In the genomic region with DNA sequence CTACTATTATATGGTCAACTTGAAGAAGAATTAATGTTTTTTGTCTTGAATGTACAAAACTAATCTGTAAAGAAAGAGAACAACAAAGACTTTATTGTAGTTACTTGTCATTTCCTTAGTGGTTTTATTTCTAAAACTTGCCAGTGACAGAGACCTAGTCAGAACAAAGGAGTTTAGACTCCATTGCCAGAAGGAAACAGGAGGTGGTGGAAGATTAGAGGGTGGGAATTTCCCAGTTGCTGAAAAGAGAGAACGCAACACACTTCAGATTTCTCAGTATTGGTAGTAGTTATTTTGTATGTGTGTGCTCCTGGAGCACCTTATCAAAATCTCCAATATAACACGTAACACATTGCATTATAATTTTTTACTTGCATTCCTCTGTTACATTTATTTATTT, we compare ENCODE assay signal across 25 cellular contexts.
A peak's percentile ranks its signal among the peaks of the same experiment; 100 is the strongest.
DNase-seq lines count a peak whose midpoint lies in the region; ATAC-seq and TF ChIP-seq lines count a peak whose summit lies in the region.
"Had no signal": no experiment of that assay in that cellular context is flagged by ENCODE, and none has a peak within 500 bp of the region (broad histone marks: within the 10 kb centered on the region; RNA-seq: fewer than 3 reads in every experiment).

No MANE protein-coding gene starts in this region.

- peaks cover 24% of the 10 kb centered on the region for H3K4me1 Mint-ChIP-seq in activated T-cell treated with anti-CD3 and anti-CD28 coated beads, Interleukin-2, amount 50 U/mL, for 72 hours (ENCODE audit: low read depth)
- H3K4me1 Mint-ChIP-seq in activated T-cell treated with anti-CD3 and anti-CD28 coated beads, Interleukin-2, amount 50 U/mL, for 24 hours (ENCODE audit: low read depth): peaks cover 11% of the 10 kb centered on the region
- peaks cover 14% of the 10 kb centered on the region for H3K4me1 Mint-ChIP-seq in stimulated activated naive CD8-positive, alpha-beta T cell treated with anti-CD3 and anti-CD28 coated beads, Interleukin-15, amount 100 ng/mL, for 72 hours
- peaks cover 14% of the 10 kb centered on the region for H3K4me1 Mint-ChIP-seq in endothelial cell (ENCODE audit: unreplicated experiment)
- H3K4me1 Mint-ChIP-seq in stimulated activated effector memory CD8-positive, alpha-beta T cell treated with anti-CD3 and anti-CD28 coated beads, Interleukin-12 subunit alpha, Interleukin-12 subunit beta, amount 100 ng/mL, for 72 hours: no peaks in the 10 kb centered on the region
- H3K4me1 Mint-ChIP-seq: CD8-positive, alpha-beta memory T cell; GM23338; H9 had no signal

- no peak overlapping the region for H3K27ac Mint-ChIP-seq in activated T-cell treated with anti-CD3 and anti-CD28 coated beads, Interleukin-2, amount 50 U/mL, for 72 hours
- no peak overlapping the region for H3K27ac Mint-ChIP-seq in activated T-cell treated with anti-CD3 and anti-CD28 coated beads, Interleukin-2, amount 50 U/mL, for 24 hours
- no peak overlapping the region for H3K27ac Mint-ChIP-seq in stimulated activated naive CD8-positive, alpha-beta T cell treated with anti-CD3 and anti-CD28 coated beads, Interleukin-15, amount 100 ng/mL, for 72 hours
- peak overlapping the region; percentile 70 for H3K27ac Mint-ChIP-seq in endothelial cell (ENCODE audit: unreplicated experiment)
- H3K27ac Mint-ChIP-seq in stimulated activated effector memory CD8-positive, alpha-beta T cell treated with anti-CD3 and anti-CD28 coated beads, Interleukin-12 subunit alpha, Interleukin-12 subunit beta, amount 100 ng/mL, for 72 hours: no peak overlapping the region
- H3K27ac Mint-ChIP-seq: CD14-positive monocyte, GM23338, H9 had no signal

- TF ChIP-seq CTCF in endothelial cell (IDR thresholded peaks at IDR 0.05; ENCODE audit: unreplicated experiment): no peak

- H3K9me3 Mint-ChIP-seq in activated T-cell treated with anti-CD3 and anti-CD28 coated beads, Interleukin-2, amount 50 U/mL, for 72 hours: no peaks in the 10 kb centered on the region
- H3K9me3 Mint-ChIP-seq in activated T-cell treated with anti-CD3 and anti-CD28 coated beads, Interleukin-2, amount 50 U/mL, for 24 hours: no peaks in the 10 kb centered on the region
- no peaks in the 10 kb centered on the region for H3K9me3 Mint-ChIP-seq in stimulated activated naive CD8-positive, alpha-beta T cell treated with anti-CD3 and anti-CD28 coated beads, Interleukin-15, amount 100 ng/mL, for 72 hours
- no peaks in the 10 kb centered on the region for H3K9me3 Mint-ChIP-seq in endothelial cell (ENCODE audit: unreplicated experiment)
- H3K9me3 Mint-ChIP-seq in stimulated activated effector memory CD8-positive, alpha-beta T cell treated with anti-CD3 and anti-CD28 coated beads, Interleukin-12 subunit alpha, Interleukin-12 subunit beta, amount 100 ng/mL, for 72 hours: no peaks in the 10 kb centered on the region
- H3K9me3 Mint-ChIP-seq: CD8-positive, alpha-beta memory T cell; GM23338; H9 had no signal

- H3K36me3 Mint-ChIP-seq in activated T-cell treated with anti-CD3 and anti-CD28 coated beads, Interleukin-2, amount 50 U/mL, for 72 hours (ENCODE audit: insufficient read depth in 2 of 2): no peaks in the 10 kb centered on the region
- H3K36me3 Mint-ChIP-seq in activated T-cell treated with anti-CD3 and anti-CD28 coated beads, Interleukin-2, amount 50 U/mL, for 24 hours (ENCODE audit: low read depth): no peaks in the 10 kb centered on the region
- no peaks in the 10 kb centered on the region for H3K36me3 Mint-ChIP-seq in endothelial cell (ENCODE audit: low read depth, unreplicated experiment)
- H3K36me3 Mint-ChIP-seq in stimulated activated effector memory CD8-positive, alpha-beta T cell treated with anti-CD3 and anti-CD28 coated beads, Interleukin-12 subunit alpha, Interleukin-12 subunit beta, amount 100 ng/mL, for 72 hours: no peaks in the 10 kb centered on the region
- H3K36me3 Mint-ChIP-seq: CD14-positive monocyte; CD8-positive, alpha-beta memory T cell had no signal

- ATAC-seq in activated T-cell treated with anti-CD3 and anti-CD28 coated beads, Interleukin-2, amount 50 U/mL, for 72 hours (replicated peaks in 1 of 2): peak; percentile 62 to 82
- peak; percentile 67 for ATAC-seq in stimulated activated naive CD8-positive, alpha-beta T cell treated with anti-CD3 and anti-CD28 coated beads, Interleukin-15, amount 100 ng/mL, for 72 hours
- no peak for ATAC-seq in stimulated activated naive CD8-positive, alpha-beta T cell treated with anti-CD3 and anti-CD28 coated beads, Interleukin-15, Interleukin-2, amounts not matched to agents 100 U/mL and 50 U/mL, for 24 hours
- peak; percentile 21 for ATAC-seq in stimulated activated effector memory CD8-positive, alpha-beta T cell treated with anti-CD3 and anti-CD28 coated beads, Interleukin-12 subunit alpha, Interleukin-12 subunit beta, amount 100 ng/mL, for 72 hours
- ATAC-seq: GM23338, HepG2, K562 had no signal

- DNase-seq in activated T-cell treated with anti-CD3 and anti-CD28 coated beads, Interleukin-2, amount 50 U/mL, for 72 hours: no peak
- no peak for DNase-seq in activated T-cell treated with anti-CD3 and anti-CD28 coated beads, Interleukin-2, amount 50 U/mL, for 24 hours
- DNase-seq in stimulated activated naive CD8-positive, alpha-beta T cell treated with anti-CD3 and anti-CD28 coated beads, Interleukin-15, amount 100 ng/mL, for 72 hours: no peak
- no peak for DNase-seq in stimulated activated naive CD8-positive, alpha-beta T cell treated with anti-CD3 and anti-CD28 coated beads, Interleukin-15, Interleukin-2, amounts not matched to agents 100 U/mL and 50 U/mL, for 24 hours
- DNase-seq in endothelial cell (ENCODE audit: low spot score) (no peak), 8988T (no peak)
- DNase-seq in stimulated activated effector memory CD8-positive, alpha-beta T cell treated with anti-CD3 and anti-CD28 coated beads, Interleukin-12 subunit alpha, Interleukin-12 subunit beta, amount 100 ng/mL, for 72 hours (ENCODE audit: low spot score in 2 of 2): no peak
- no peak for DNase-seq in activated CD4-positive, CD25-positive, alpha-beta regulatory T cell treated with anti-CD3 and anti-CD28 coated beads, Interleukin-2, amount 50 U/mL, for 72 hours
- DNase-seq: BE2C; CD8-positive, alpha-beta memory T cell; DMS79 treated with DMSO at 0.1 percent for 48 hours; GF-D8; H9; Kasumi-1; MG63; NCI-H1105 treated with DMSO at 0.1 percent for 48 hours; NCI-H146; NCI-H1930; NCI-H2107; NCI-H524 treated with DMSO at 0.1 percent for 48 hours; NCI-H774 had no signal

- H3K4me3 Mint-ChIP-seq in activated T-cell treated with anti-CD3 and anti-CD28 coated beads, Interleukin-2, amount 50 U/mL, for 72 hours: peak overlapping the region in 1 of 2 donors; percentile 6
- H3K4me3 Mint-ChIP-seq in activated T-cell treated with anti-CD3 and anti-CD28 coated beads, Interleukin-2, amount 50 U/mL, for 24 hours: no peak overlapping the region
- no peak overlapping the region for H3K4me3 Mint-ChIP-seq in stimulated activated naive CD8-positive, alpha-beta T cell treated with anti-CD3 and anti-CD28 coated beads, Interleukin-15, amount 100 ng/mL, for 72 hours
- no peak overlapping the region for H3K4me3 Mint-ChIP-seq in endothelial cell (ENCODE audit: unreplicated experiment)
- no peak overlapping the region for H3K4me3 Mint-ChIP-seq in stimulated activated effector memory CD8-positive, alpha-beta T cell treated with anti-CD3 and anti-CD28 coated beads, Interleukin-12 subunit alpha, Interleukin-12 subunit beta, amount 100 ng/mL, for 72 hours
- H3K4me3 Mint-ChIP-seq: CD14-positive monocyte; CD8-positive, alpha-beta memory T cell; GM23338; H9 had no signal

- peaks cover 6% of the 10 kb centered on the region for H3K27me3 Mint-ChIP-seq in activated T-cell treated with anti-CD3 and anti-CD28 coated beads, Interleukin-2, amount 50 U/mL, for 72 hours (ENCODE audit: low read depth)
- H3K27me3 Mint-ChIP-seq in activated T-cell treated with anti-CD3 and anti-CD28 coated beads, Interleukin-2, amount 50 U/mL, for 24 hours: peaks cover 24% of the 10 kb centered on the region
- peaks cover 21% of the 10 kb centered on the region for H3K27me3 Mint-ChIP-seq in stimulated activated naive CD8-positive, alpha-beta T cell treated with anti-CD3 and anti-CD28 coated beads, Interleukin-15, amount 100 ng/mL, for 72 hours
- H3K27me3 Mint-ChIP-seq in endothelial cell (ENCODE audit: unreplicated experiment): no peaks in the 10 kb centered on the region
